ENCODE assay signal across 8 cellular contexts in the genomic region with DNA sequence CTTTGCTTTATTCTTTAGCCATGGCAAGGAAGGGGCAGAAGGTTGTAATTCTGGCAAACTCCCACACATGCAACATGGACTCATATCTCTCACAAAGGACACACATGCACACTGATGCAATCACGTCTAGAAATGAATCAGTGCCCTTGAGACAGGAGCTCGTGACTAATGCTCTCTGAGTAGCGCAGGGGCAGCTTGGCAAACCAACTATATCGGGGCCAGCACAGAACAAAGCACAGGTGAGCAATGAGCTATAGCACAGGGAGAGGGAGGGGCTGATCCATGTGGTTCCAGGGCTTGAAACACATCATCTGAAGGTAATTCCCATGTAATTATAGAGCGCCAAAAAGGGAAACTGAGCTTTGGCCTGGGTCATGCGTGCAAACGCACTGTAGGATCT.
DNase-seq lines count a peak whose midpoint lies in the region; ATAC-seq and TF ChIP-seq lines count a peak whose summit lies in the region.

No MANE protein-coding gene starts in this region.

- H3K27me3 Mint-ChIP-seq in nephron (ENCODE audit: low read depth) = no peaks in the 10 kb centered on the region

- no peak overlapping the region for H3K4me3 Mint-ChIP-seq in nephron

- no peaks in the 10 kb centered on the region for H3K9me3 Mint-ChIP-seq in nephron

- peaks cover 30% of the 10 kb centered on the region for H3K4me1 Mint-ChIP-seq in nephron

- DNase-seq in LoVo (ENCODE audit: low spot score) = peak; percentile 22
- peak; percentile 24 for DNase-seq in activated naive CD4-positive, alpha-beta T cell treated with anti-CD3 and anti-CD28 coated beads, Interleukin-2, amount 50 U/mL, for 16 hours
- DNase-seq in globus pallidus (ENCODE audit: low spot score) = no peak
- DNase-seq in NCI-H748 treated with DMSO at 0.1 percent for 48 hours (lab: John Stamatoyannopoulos, UW) = no peak
- DNase-seq in occipital lobe (lab: John Stamatoyannopoulos, UW) = no peak

- TF ChIP-seq CTCF in nephron (IDR thresholded peaks at IDR 0.05; ENCODE audit: unreplicated experiment in 3 of 3) = no peak

- ATAC-seq in GM18499 (IDR thresholded peaks at IDR 0.05; ENCODE audit: insufficient read depth, unreplicated experiment) (peak; percentile 56), GM21723 (IDR thresholded peaks at IDR 0.05; ENCODE audit: unreplicated experiment) (peak; percentile 56)

- no peaks in the 10 kb centered on the region for H3K36me3 Mint-ChIP-seq in nephron (ENCODE audit: low read depth)

- peak overlapping the region in 2 of 3 experiments; percentile 10 to 56 for H3K27ac Mint-ChIP-seq in nephron

Comparison
In these comparisons a context has a peak if more than half of its experiments do, and no peak if none do; other contexts are left out.
1. DNase-seq: peak in LoVo (single experiment) and activated naive CD4-positive, alpha-beta T cell treated with anti-CD3 and anti-CD28 coated beads, Interleukin-2, amount 50 U/mL, for 16 hours (single experiment); none in globus pallidus (single experiment), NCI-H748 treated with DMSO at 0.1 percent for 48 hours (single experiment) and occipital lobe (single experiment).